8 cellular contexts compared by ENCODE assay signal in genomic region chr12:14256139-14256538, GRCh38.
DNase-seq lines count a peak whose midpoint lies in the region; ATAC-seq and FAIRE-seq lines count a peak whose summit lies in the region.

No MANE protein-coding gene starts in this region.

- H3K4me3 Mint-ChIP-seq in dendritic cell treated with granulocyte-macrophage colony-stimulating factor and Interleukin-4, amounts not matched to agents 40 ng/mL and 50 ng/mL, for 4 days, result no peak overlapping the region

- peak overlapping the region; percentile 96 for H3K27ac Mint-ChIP-seq in dendritic cell treated with granulocyte-macrophage colony-stimulating factor and Interleukin-4, amounts not matched to agents 40 ng/mL and 50 ng/mL, for 4 days

- DNase-seq in ELF-1 (ENCODE audit: low read depth, low spot score) (peak; percentile 3), T-helper 9 cell (peak; percentile 32), pulmonary artery endothelial cell (ENCODE audit: low read depth, low spot score) (peak; percentile 10), urothelium cell line (ENCODE audit: low spot score) (no peak), globus pallidus (ENCODE audit: low spot score) (no peak), NCI-H146 treated with DMSO at 0.1 percent for 48 hours (lab: John Stamatoyannopoulos, UW; ENCODE audit: unreplicated experiment) (no peak)

- H3K9me3 Mint-ChIP-seq in dendritic cell treated with granulocyte-macrophage colony-stimulating factor and Interleukin-4, amounts not matched to agents 40 ng/mL and 50 ng/mL, for 4 days, result peaks cover 12% of the 10 kb centered on the region

- intact Hi-C loops in dendritic cell treated with granulocyte-macrophage colony-stimulating factor and Interleukin-4, amounts not matched to agents 40 ng/mL and 50 ng/mL, for 4 days (cut with micrococcal nuclease), result loop anchor here (1.0 to 5.0 kb wide), 3 partner anchors 19 to 109 kb away; partner anchors contain the start of gene ATF7IP

- no peak for ATAC-seq in GM18873 (IDR thresholded peaks at IDR 0.05; ENCODE audit: low FRiP score, unreplicated experiment)

- no peak for FAIRE-seq in urothelium cell line (lab: Jason Lieb, UNC)

- H3K27me3 Mint-ChIP-seq in dendritic cell treated with granulocyte-macrophage colony-stimulating factor and Interleukin-4, amounts not matched to agents 40 ng/mL and 50 ng/mL, for 4 days, result no peaks in the 10 kb centered on the region

- peaks cover 35% of the 10 kb centered on the region for H3K36me3 Mint-ChIP-seq in dendritic cell treated with granulocyte-macrophage colony-stimulating factor and Interleukin-4, amounts not matched to agents 40 ng/mL and 50 ng/mL, for 4 days (ENCODE audit: low read depth)

- peaks cover 77% of the 10 kb centered on the region for H3K4me1 Mint-ChIP-seq in dendritic cell treated with granulocyte-macrophage colony-stimulating factor and Interleukin-4, amounts not matched to agents 40 ng/mL and 50 ng/mL, for 4 days (ENCODE audit: low read depth)

Comparison
In these comparisons a context has a peak if more than half of its experiments do, and no peak if none do; other contexts are left out.
1. DNase-seq: peak in ELF-1 (single experiment), T-helper 9 cell (single experiment) and pulmonary artery endothelial cell (single experiment); none in urothelium cell line (single experiment), globus pallidus (single experiment) and NCI-H146 treated with DMSO at 0.1 percent for 48 hours (single experiment).